In the genomic region with DNA sequence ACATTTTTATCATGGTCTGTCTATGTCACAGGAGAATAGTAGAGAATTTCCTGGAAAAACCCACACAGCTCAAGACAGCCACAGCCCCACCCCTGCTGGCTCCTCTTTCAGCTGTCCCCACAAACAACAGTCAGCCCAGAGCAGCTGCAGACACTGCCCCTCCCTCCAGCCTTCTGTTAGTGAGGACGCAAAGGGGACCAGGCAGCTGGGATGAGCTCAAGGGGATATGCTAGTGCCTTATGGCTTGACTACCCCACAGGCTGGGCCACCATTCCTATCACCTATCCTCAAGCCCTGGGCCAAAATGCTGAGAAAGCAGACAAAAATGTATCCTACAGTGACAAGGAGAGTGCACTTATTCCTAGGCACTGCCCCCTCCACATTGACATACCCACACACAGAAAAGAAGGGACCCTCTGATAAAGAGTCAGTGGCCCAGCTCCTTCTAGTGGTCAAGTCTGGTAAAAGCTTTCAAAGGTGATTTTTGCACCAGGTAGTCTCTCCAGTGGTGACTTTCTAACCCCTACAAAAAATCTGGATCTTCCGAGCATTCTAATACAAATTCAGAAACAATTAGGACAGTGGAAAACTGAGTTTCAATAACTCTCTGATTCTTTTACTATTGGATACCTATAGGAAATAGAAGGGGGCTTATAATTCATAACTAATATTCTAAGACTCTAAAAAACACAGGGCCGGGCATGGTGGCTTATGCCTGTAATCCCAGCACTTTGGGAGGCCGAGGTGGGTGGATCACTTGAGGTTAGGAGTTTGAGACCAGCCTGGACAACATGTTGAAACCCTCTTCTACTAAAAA, we compare ENCODE assay signal across 8 cellular contexts. TPM values are rescaled to one million over a fixed set of nuclear protein-coding genes. Genes with fewer than 3 reads are reported as not detected.
DNase-seq lines count a peak whose midpoint lies in the region; ATAC-seq and TF ChIP-seq lines count a peak whose summit lies in the region.

No MANE protein-coding gene starts in this region.

- H3K27me3 ChIP-seq in ACC112 (ENCODE audit: insufficient read depth, low read length): no peaks in the 10 kb centered on the region

- no peak overlapping the region for H3K4me3 Mint-ChIP-seq in naive B cell

- H3K79me2 ChIP-seq in ACC112 (ENCODE audit: control insufficient read depth, insufficient read depth, low read length, unreplicated experiment): peaks cover 12% of the 10 kb centered on the region
- no peaks in the 10 kb centered on the region for H3K79me2 ChIP-seq in OCI-LY7 (ENCODE audit: insufficient read depth, low read depth, low read length)

- intact Hi-C loops in OCI-LY7 (cut with micrococcal nuclease; ENCODE audit: unreplicated experiment): loop anchor here (5.0 kb wide), 1 partner anchor 142 kb away; a partner anchor contains a TSS

- no peaks in the 10 kb centered on the region for H3K9me3 Mint-ChIP-seq in naive B cell

- TF ChIP-seq CTCF in GM12865 (IDR thresholded peaks at IDR 0.05; ENCODE audit: insufficient read depth, low read depth, low read length, missing control alignments): peak; percentile 71
- TF ChIP-seq CTCF in OCI-LY7 (conservative IDR thresholded peaks at IDR 0.05; ENCODE audit: low read length): peak; percentile 98

- H2AFZ ChIP-seq in ACC112 (ENCODE audit: low read length, unreplicated experiment) (peak overlapping the region; percentile 89), OCI-LY7 (ENCODE audit: low read length) (no peak overlapping the region)

- H3K9me3 ChIP-seq in OCI-LY7 (ENCODE audit: low read length): no peaks in the 10 kb centered on the region

- CTCF ChIA-PET in OCI-LY7 (lab: Charles Lee; ENCODE audit: unreplicated experiment): no interaction called here

- POLR2A ChIA-PET in OCI-LY7 (lab: Charles Lee): interaction anchor here (1.2 kb wide), 2 partner anchors 22 to 144 kb away, joined by 3 read pairs; a partner anchor contains a TSS

- no TSS peak for BruUV-seq in OCI-LY7 (replicated peaks; lab: Mats Ljungman, UMichigan)

- no peak overlapping the region for H3K27ac Mint-ChIP-seq in naive B cell

- H3K27me3 Mint-ChIP-seq in naive B cell: peaks cover 26 to 49% (median 33%) of the 10 kb centered on the region in 3 donors

- DNase-seq in GM12865 (ENCODE audit: low read depth): peak; percentile 27
- DNase-seq in OCI-LY7 (ENCODE audit: low spot score): peak; percentile 72
- DNase-seq in dedifferentiated amniotic fluid mesenchymal stem cell (ENCODE audit: extremely low spot score): peak; percentile 34
- peak; percentile 26 for DNase-seq in naive B cell
- DNase-seq in epidermal melanocyte (ENCODE audit: insufficient read length, low spot score): no peak
- no peak for DNase-seq in mucosa of gallbladder (ENCODE audit: low spot score)

- H3K4me1 Mint-ChIP-seq in naive B cell: peaks cover 33 to 44% (median 41%) of the 10 kb centered on the region in 3 donors

- H3K4me2 ChIP-seq in OCI-LY7 (ENCODE audit: low read length): no peak overlapping the region

- no peaks in the 10 kb centered on the region for H4K20me1 ChIP-seq in OCI-LY7 (ENCODE audit: insufficient read depth, low read length)

- H3K9me2 ChIP-seq in OCI-LY7 (ENCODE audit: insufficient read depth, low read length): no peaks in the 10 kb centered on the region

- no peaks in the 10 kb centered on the region for H3K36me3 Mint-ChIP-seq in naive B cell

- no peak for ATAC-seq in naive B cell (ENCODE audit: low read depth in 2 of 2)
- ATAC-seq in HG02642 (IDR thresholded peaks at IDR 0.05; ENCODE audit: poor library complexity, unreplicated experiment): no peak

- H3K4me1 ChIP-seq in ACC112 (ENCODE audit: control insufficient read depth, insufficient read depth, low read length, unreplicated experiment): peaks cover 49% of the 10 kb centered on the region
- peaks cover 49% of the 10 kb centered on the region for H3K4me1 ChIP-seq in OCI-LY7 (ENCODE audit: insufficient read depth, low read length, poor library complexity, severe bottlenecking)

- H3K36me3 ChIP-seq in ACC112 (ENCODE audit: insufficient read depth, low read length) (no peaks in the 10 kb centered on the region), OCI-LY7 (ENCODE audit: insufficient read depth, low read length) (no peaks in the 10 kb centered on the region)

- 0 out of 2 replicates have a peak overlapping the region, but pooled peaks have one; percentile 2 for H3K4me3 ChIP-seq in ACC112 (ENCODE audit: low read depth, low read length)
- no peak overlapping the region for H3K4me3 ChIP-seq in GM12865 (ENCODE audit: low read depth, low read length)
- H3K4me3 ChIP-seq in OCI-LY7 (ENCODE audit: low read depth, low read length, poor library complexity, severe bottlenecking): no peak overlapping the region

- H3K27ac ChIP-seq in ACC112 (ENCODE audit: low read depth, low read length) (peak overlapping the region; percentile 49), OCI-LY7 (ENCODE audit: low read depth, low read length, poor library complexity, severe bottlenecking) (no peak overlapping the region)

RNA-seq across cellular contexts. Expression of a gene that starts 3.0 kb away (rescaled TPM):
- 3.8 and 4.0 TPM in 2 replicates for total RNA-seq in OCI-LY7 (2014; rRNA removed; shearing (Covaris generic))
- total RNA-seq in OCI-LY7 (2022) (2.7 and 3.3 TPM in 2 replicates), mucosa of gallbladder (22.5 TPM)
- under 1 TPM in 3 of 6 donors, not detected in 3; 0.03 to 0.29 (median 0.05) TPM for polyA plus RNA-seq in naive B cell (ENCODE audit: low read depth in 6 of 6)

RNA-seq across cellular contexts. Expression of a gene that starts 21.5 kb away (rescaled TPM):
- 69.3 and 88.1 TPM in 2 replicates for total RNA-seq in OCI-LY7 (2014; rRNA removed; shearing (Covaris generic))
- total RNA-seq in OCI-LY7 (2022): 51.8 and 55.1 TPM in 2 replicates
- 10 to 100 TPM in 4 of 6 donors, 1 to 10 TPM in 2; 9.2 to 13.7 (median 11.4) TPM for polyA plus RNA-seq in naive B cell (ENCODE audit: low read depth in 6 of 6)
- 61.6 TPM for total RNA-seq in mucosa of gallbladder

Comparison
In these comparisons a context has a peak if more than half of its experiments do, and no peak if none do; other contexts are left out.
1. DNase-seq: peak in GM12865 (single experiment), OCI-LY7 (single experiment), dedifferentiated amniotic fluid mesenchymal stem cell (single experiment) and naive B cell (single experiment); none in epidermal melanocyte (single experiment) and mucosa of gallbladder (single experiment).